16 cellular contexts compared by ENCODE assay signal in the genomic region with DNA sequence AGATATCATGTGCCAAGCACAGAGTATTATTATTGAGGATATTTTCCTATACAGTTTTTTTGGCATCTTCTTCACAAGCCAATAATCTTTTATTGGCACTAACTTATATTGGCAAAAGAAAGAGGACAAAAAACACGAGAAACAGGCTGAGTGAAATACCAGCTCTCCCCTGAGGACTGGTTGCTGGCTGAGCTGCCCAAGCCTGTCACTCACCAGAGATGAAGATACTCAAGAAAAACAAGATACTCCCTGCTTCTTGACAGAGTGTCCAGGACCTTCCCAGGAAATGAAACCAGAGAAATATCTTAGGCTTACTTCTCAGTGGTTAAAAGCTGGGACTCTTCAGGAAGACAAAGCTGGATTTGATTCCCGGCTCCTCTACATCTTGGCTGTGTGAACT.
"Had no signal": no experiment of that assay in that cellular context is flagged by ENCODE, and none has a peak within 500 bp of the region (broad histone marks: within the 10 kb centered on the region; RNA-seq: fewer than 3 reads in every experiment).

No MANE protein-coding gene starts in this region.

- H3K36me3 Mint-ChIP-seq: stimulated activated memory B cell treated with anti-CD40 and anti-IgM and Interleukin-4, amounts not matched to agents 10 μg/mL and 1 μg/mL and 100 μg/mL, for 72 hours had no signal

- H3K4me3 Mint-ChIP-seq: activated CD8-positive, alpha-beta T cell treated with anti-CD3 and anti-CD28 coated beads for 36 hours; activated naive CD8-positive, alpha-beta T cell treated with anti-CD3 and anti-CD28 coated beads for 36 hours; neural crest cell; stimulated activated memory B cell treated with anti-CD40 and anti-IgM and Interleukin-4, amounts not matched to agents 10 μg/mL and 1 μg/mL and 100 μg/mL, for 72 hours; T-helper 17 cell; WTC11 had no signal

- DNase-seq: activated CD4-positive, alpha-beta T cell treated with anti-CD3 and anti-CD28 coated beads for 48 hours; activated CD8-positive, alpha-beta memory T cell treated with anti-CD3 and anti-CD28 coated beads, Interleukin-2, amount 50 U/mL, for 4 hours; activated CD8-positive, alpha-beta T cell treated with anti-CD3 and anti-CD28 coated beads for 36 hours; activated naive CD8-positive, alpha-beta T cell treated with anti-CD3 and anti-CD28 coated beads for 36 hours; brain microvascular endothelial cell; esophagus squamous epithelium; gastrocnemius medialis; heart right ventricle; midbrain; stimulated activated CD4-positive, alpha-beta T cell treated with anti-CD3 and anti-CD28 coated beads, Interleukin-2, amount 100 ng/mL, for 24 hours; T-helper 17 cell; tibial artery; uterus had no signal

- H3K4me1 Mint-ChIP-seq: activated naive CD8-positive, alpha-beta T cell treated with anti-CD3 and anti-CD28 coated beads for 36 hours; stimulated activated memory B cell treated with anti-CD40 and anti-IgM and Interleukin-4, amounts not matched to agents 10 μg/mL and 1 μg/mL and 100 μg/mL, for 72 hours; T-helper 17 cell; WTC11 had no signal

- H3K27ac Mint-ChIP-seq: activated CD8-positive, alpha-beta T cell treated with anti-CD3 and anti-CD28 coated beads for 36 hours; activated naive CD8-positive, alpha-beta T cell treated with anti-CD3 and anti-CD28 coated beads for 36 hours; stimulated activated memory B cell treated with anti-CD40 and anti-IgM and Interleukin-4, amounts not matched to agents 10 μg/mL and 1 μg/mL and 100 μg/mL, for 72 hours; T-helper 17 cell; WTC11 had no signal

- ATAC-seq: activated CD8-positive, alpha-beta T cell treated with anti-CD3 and anti-CD28 coated beads for 36 hours; stimulated activated memory B cell treated with anti-CD40 and anti-IgM and Interleukin-4, amounts not matched to agents 10 μg/mL and 1 μg/mL and 100 μg/mL, for 72 hours; T-helper 17 cell had no signal
